Comparison of ENCODE assay signal across 1 cellular context in the genomic region with DNA sequence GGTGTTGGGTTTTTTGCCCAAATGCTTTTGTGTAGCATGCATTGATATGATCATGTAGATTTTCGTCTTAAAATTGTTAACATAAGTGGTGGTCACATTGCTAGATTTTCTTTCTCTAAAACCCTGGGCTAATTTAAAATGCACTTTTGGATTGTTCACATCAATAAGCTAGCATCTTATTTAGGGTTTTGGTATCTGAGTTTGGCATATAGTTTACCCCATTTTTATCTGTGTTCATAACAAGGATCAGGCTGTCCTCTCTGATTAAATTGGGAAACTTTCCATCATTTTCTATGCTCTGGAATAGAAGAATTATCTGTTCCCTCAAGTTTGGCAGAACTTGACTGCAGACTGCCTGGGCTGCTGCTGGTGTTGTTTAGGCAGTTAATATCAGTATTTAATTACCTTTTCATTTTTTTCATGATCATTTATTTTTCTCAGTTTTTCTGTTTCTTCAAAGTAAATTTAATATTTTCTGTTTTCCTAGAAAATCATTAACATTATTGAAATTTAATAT.
TF ChIP-seq lines count a peak whose summit lies in the region.

No MANE protein-coding gene starts in this region.

TF ChIP-seq in HCT116, 20 proteins besides CTCF, POLR2A, EP300 and RAD21:
- TF ChIP-seq SP1 (IDR thresholded peaks at IDR 0.05; ENCODE audit: low read depth) (no peak), ZFX (IDR thresholded peaks at IDR 0.05) (no peak), SIN3A (IDR thresholded peaks at IDR 0.05; ENCODE audit: low read depth) (no peak), CBX3 (IDR thresholded peaks at IDR 0.05; ENCODE audit: low read depth) (no peak), ELF1 (IDR thresholded peaks at IDR 0.05; ENCODE audit: borderline replicate concordance, low read depth) (no peak), EGR1 (IDR thresholded peaks at IDR 0.05; ENCODE audit: low read depth) (no peak)
- TF ChIP-seq, protein P1, sequence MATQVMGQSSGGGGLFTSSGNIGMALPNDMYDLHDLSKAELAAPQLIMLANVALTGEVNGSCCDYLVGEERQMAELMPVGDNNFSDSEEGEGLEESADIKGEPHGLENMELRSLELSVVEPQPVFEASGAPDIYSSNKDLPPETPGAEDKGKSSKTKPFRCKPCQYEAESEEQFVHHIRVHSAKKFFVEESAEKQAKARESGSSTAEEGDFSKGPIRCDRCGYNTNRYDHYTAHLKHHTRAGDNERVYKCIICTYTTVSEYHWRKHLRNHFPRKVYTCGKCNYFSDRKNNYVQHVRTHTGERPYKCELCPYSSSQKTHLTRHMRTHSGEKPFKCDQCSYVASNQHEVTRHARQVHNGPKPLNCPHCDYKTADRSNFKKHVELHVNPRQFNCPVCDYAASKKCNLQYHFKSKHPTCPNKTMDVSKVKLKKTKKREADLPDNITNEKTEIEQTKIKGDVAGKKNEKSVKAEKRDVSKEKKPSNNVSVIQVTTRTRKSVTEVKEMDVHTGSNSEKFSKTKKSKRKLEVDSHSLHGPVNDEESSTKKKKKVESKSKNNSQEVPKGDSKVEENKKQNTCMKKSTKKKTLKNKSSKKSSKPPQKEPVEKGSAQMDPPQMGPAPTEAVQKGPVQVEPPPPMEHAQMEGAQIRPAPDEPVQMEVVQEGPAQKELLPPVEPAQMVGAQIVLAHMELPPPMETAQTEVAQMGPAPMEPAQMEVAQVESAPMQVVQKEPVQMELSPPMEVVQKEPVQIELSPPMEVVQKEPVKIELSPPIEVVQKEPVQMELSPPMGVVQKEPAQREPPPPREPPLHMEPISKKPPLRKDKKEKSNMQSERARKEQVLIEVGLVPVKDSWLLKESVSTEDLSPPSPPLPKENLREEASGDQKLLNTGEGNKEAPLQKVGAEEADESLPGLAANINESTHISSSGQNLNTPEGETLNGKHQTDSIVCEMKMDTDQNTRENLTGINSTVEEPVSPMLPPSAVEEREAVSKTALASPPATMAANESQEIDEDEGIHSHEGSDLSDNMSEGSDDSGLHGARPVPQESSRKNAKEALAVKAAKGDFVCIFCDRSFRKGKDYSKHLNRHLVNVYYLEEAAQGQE (IDR thresholded peaks at IDR 0.05; ENCODE audit: low read depth) = no peak
- TF ChIP-seq, protein P2, sequence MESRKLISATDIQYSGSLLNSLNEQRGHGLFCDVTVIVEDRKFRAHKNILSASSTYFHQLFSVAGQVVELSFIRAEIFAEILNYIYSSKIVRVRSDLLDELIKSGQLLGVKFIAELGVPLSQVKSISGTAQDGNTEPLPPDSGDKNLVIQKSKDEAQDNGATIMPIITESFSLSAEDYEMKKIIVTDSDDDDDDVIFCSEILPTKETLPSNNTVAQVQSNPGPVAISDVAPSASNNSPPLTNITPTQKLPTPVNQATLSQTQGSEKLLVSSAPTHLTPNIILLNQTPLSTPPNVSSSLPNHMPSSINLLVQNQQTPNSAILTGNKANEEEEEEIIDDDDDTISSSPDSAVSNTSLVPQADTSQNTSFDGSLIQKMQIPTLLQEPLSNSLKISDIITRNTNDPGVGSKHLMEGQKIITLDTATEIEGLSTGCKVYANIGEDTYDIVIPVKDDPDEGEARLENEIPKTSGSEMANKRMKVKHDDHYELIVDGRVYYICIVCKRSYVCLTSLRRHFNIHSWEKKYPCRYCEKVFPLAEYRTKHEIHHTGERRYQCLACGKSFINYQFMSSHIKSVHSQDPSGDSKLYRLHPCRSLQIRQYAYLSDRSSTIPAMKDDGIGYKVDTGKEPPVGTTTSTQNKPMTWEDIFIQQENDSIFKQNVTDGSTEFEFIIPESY (IDR thresholded peaks at IDR 0.05; ENCODE audit: extremely low read depth, insufficient replicate concordance, low read length) = no peak
